ENCODE assay signal across 1 cellular context in genomic region chr16:27228036-27228435, GRCh38.
TF ChIP-seq lines count a peak whose summit lies in the region.

No MANE protein-coding gene starts in this region.

TF ChIP-seq in K562, 482 proteins besides CTCF, POLR2A, EP300 and RAD21:
- TF ChIP-seq MAFK (IDR thresholded peaks at IDR 0.05; ENCODE audit: low read length) (no peak), KAT7 (CRISPR knock-in tag; IDR thresholded peaks at IDR 0.05; ENCODE audit: borderline replicate concordance) (no peak), BRF2 (IDR thresholded peaks at IDR 0.05; ENCODE audit: borderline replicate concordance, insufficient read depth, insufficient read length) (no peak), PHB (CRISPR knock-in tag; IDR thresholded peaks at IDR 0.05) (no peak), CEBPB (tag; IDR thresholded peaks at IDR 0.05) (peak; percentile 53), SAP30 (IDR thresholded peaks at IDR 0.05; ENCODE audit: borderline replicate concordance, insufficient read depth, low read depth, low read length, poor library complexity, severe bottlenecking) (no peak), NFATC3 (IDR thresholded peaks at IDR 0.05) (no peak), NBN (IDR thresholded peaks at IDR 0.05; ENCODE audit: low read depth) (no peak), ELF1 (tag; IDR thresholded peaks at IDR 0.05) (no peak), CEBPG (CRISPR knock-in tag; IDR thresholded peaks at IDR 0.05) (0 out of 2 replicates have a peak, but pooled peaks have one; percentile 30), CEBPG (tag; conservative IDR thresholded peaks at IDR 0.05 in 1 of 2, IDR thresholded peaks at IDR 0.05 in 1 of 2) (no peak), ELK3 (CRISPR knock-in tag; IDR thresholded peaks at IDR 0.05) (no peak)
TF ChIP-seq in K562: peak in this region for 2.
